Comparison of ENCODE assay signal across 9 cellular contexts in the genomic region with DNA sequence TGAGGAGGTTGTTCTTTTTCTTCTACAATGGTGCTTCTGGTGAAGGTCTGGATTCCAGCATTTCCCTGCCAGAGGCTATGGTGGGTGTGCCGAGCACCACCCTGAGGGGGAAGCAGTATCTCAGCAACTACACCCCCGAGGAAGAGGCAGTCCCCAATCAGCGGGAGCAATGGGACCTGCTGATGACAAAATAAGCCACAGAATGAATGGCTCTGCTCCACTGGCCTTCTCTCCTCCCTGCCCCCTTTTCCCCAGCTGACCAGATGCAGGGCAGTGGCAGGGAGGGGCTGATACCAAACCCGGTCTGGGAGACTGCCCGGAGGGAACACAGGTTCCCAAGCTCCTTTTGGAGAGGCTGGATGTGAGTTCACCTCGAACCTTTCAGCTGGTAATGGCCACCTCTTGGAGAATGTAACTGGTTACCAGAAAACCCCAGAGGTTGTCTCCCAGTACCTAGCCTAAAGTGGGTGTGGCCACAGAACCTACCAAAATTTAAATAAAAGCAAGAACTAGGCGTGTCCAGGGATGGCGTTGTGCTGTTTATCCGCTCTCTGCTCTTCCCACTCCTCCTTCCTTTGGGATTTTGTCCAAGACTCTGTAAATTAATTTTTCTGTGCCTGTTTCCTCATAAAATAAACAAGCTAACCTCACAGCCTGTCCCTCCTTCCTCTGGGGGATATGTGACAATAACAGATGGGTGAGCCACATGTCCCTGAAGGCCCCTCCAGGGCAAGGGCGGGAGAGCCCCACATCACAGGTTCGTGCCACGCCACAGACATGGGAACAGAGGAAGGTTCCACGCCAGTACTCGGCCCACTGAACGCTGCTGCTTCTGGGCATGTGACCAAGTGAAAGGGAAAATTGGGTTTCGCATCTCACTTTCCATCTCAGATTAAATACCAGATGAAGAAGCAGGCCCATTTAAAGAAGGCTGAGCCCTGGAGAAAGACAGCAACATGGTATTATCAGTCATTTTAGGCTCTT. TPM values are rescaled to one million over a fixed set of nuclear protein-coding genes. Genes with fewer than 3 reads are reported as not detected.
DNase-seq lines count a peak whose midpoint lies in the region; ATAC-seq, FAIRE-seq and TF ChIP-seq lines count a peak whose summit lies in the region.
"Had no signal": no experiment of that assay in that cellular context is flagged by ENCODE, and none has a peak within 500 bp of the region (broad histone marks: within the 10 kb centered on the region; RNA-seq: fewer than 3 reads in every experiment).

No MANE protein-coding gene starts in this region.

- peaks cover 60% of the 10 kb centered on the region for H3K4me1 ChIP-seq in GM12878 (ENCODE audit: control insufficient read depth, insufficient read depth, low read length)
- peaks cover 47% of the 10 kb centered on the region for H3K4me1 ChIP-seq in psoas muscle
- H3K4me1 ChIP-seq in endodermal cell (ENCODE audit: control insufficient read depth, insufficient read depth, low read length) = peaks cover 12% of the 10 kb centered on the region

- peaks cover 41% of the 10 kb centered on the region for H3K4me1 Mint-ChIP-seq in endodermal cell

- RAD21 ChIA-PET in GM12878 (lab: Charles Lee; ENCODE audit: unreplicated experiment) = interaction anchor here (0.9 to 5.2 kb wide), 5 partner anchors 14 to 202 kb away, joined by 3 to 97 read pairs (median 4); partner anchors contain the start of gene EHD4

- no peak overlapping the region for H3K27ac Mint-ChIP-seq in endodermal cell

- TF ChIP-seq EP300 in GM12878 (IDR thresholded peaks at IDR 0.05; ENCODE audit: borderline replicate concordance in 1 of 2, control insufficient read depth in 1 of 2, low read depth in 2 of 2, low read length in 2 of 2) = peak; percentile 85 to 87; a peak in 3 of 4 replicates

- H3K27me3 Mint-ChIP-seq in endodermal cell (ENCODE audit: insufficient read depth) = no peaks in the 10 kb centered on the region

- H3K36me3 Mint-ChIP-seq in endodermal cell (ENCODE audit: low read depth) = peaks cover 12% of the 10 kb centered on the region

- no peaks in the 10 kb centered on the region for H3K27me3 ChIP-seq in GM12878 (replicated peaks in 1 of 2; ENCODE audit: control insufficient read depth in 2 of 2, insufficient read depth in 2 of 2, low read length in 1 of 2)
- H3K27me3 ChIP-seq in psoas muscle (ENCODE audit: insufficient read depth in 3 of 3, low read length in 2 of 3) = no peaks in the 10 kb centered on the region
- H3K27me3 ChIP-seq in endodermal cell (ENCODE audit: control insufficient read depth, insufficient read depth, low read length, poor library complexity, severe bottlenecking) = no peaks in the 10 kb centered on the region

- no peaks in the 10 kb centered on the region for H3K9me3 Mint-ChIP-seq in endodermal cell
- H3K9me3 Mint-ChIP-seq: neural crest cell had no signal

- no peak overlapping the region for H2AFZ ChIP-seq in GM12878 (ENCODE audit: control insufficient read depth, low read depth, low read length)

- peak; percentile 56 for FAIRE-seq in GM12878 (lab: Jason Lieb, UNC)

- CTCF ChIA-PET in GM12878 (lab: Yijun Ruan, JAX) = interaction anchor here (1.1 to 4.1 kb wide), 5 partner anchors 10 to 155 kb away, joined by 3 to 27 read pairs (median 6); partner anchors contain the start of gene MAPKBP1

- TF ChIP-seq CTCF in GM12878 (IDR thresholded peaks at IDR 0.05 in 2 of 3, conservative IDR thresholded peaks at IDR 0.05 in 1 of 3; ENCODE audit: control insufficient read depth in 2 of 3, extremely low read depth in 1 of 3, insufficient read depth in 1 of 3, low read depth in 3 of 3, low read length in 3 of 3) (no peak), psoas muscle (IDR thresholded peaks at IDR 0.05) (no peak), endodermal cell (conservative IDR thresholded peaks at IDR 0.05) (no peak)

- H3K36me3 ChIP-seq in GM12878 (ENCODE audit: control insufficient read depth in 2 of 2, insufficient read depth in 2 of 2, low read length in 1 of 2) = peaks cover 12 to 13% of the 10 kb centered on the region in 2 experiments
- H3K36me3 ChIP-seq in psoas muscle (ENCODE audit: insufficient read depth in 1 of 2, low read depth in 1 of 2) = no peaks in the 10 kb centered on the region
- peaks cover 12% of the 10 kb centered on the region for H3K36me3 ChIP-seq in endodermal cell (ENCODE audit: control insufficient read depth, insufficient read depth, low read length)

- BruUV-seq in GM12878 (replicated peaks; lab: Mats Ljungman, UMichigan) = no TSS peak

- H4K20me1 ChIP-seq in GM12878 (ENCODE audit: control insufficient read depth, insufficient read depth) = no peaks in the 10 kb centered on the region; the same call in 1 of the 2 replicates

- DNase-seq in stimulated activated CD4-positive, alpha-beta T cell treated with anti-CD3 and anti-CD28 coated beads, Interleukin-4, amount 100 ng/mL, for 24 hours = peak; percentile 19
- DNase-seq in stimulated activated CD4-positive, alpha-beta T cell treated with anti-CD3 and anti-CD28 coated beads, Interleukin-1b, Interleukin-23, amount 100 ng/mL, for 48 hours = no peak
- peak; percentile 88 for DNase-seq in GM12878 (ENCODE audit: low read depth, low spot score)
- DNase-seq in psoas muscle = peak; percentile 49 to 75
- DNase-seq in UCSD-AML1 (lab: John Stamatoyannopoulos, UW; ENCODE audit: unreplicated experiment) = no peak
- no peak for DNase-seq in endodermal cell

- H3K4me3 ChIP-seq in GM12878 = peak overlapping the region; percentile 32
- H3K4me3 ChIP-seq in psoas muscle = no peak overlapping the region
- no peak overlapping the region for H3K4me3 ChIP-seq in endodermal cell (ENCODE audit: low read length)

- H3K9ac ChIP-seq in GM12878 (ENCODE audit: control insufficient read depth, insufficient read depth, low read length) (peak overlapping the region; percentile 60), endodermal cell (ENCODE audit: extremely low read depth, low read length, poor library complexity, severe bottlenecking) (no peak overlapping the region)

- peak; percentile 73 for ATAC-seq in HG02981 (IDR thresholded peaks at IDR 0.05; ENCODE audit: unreplicated experiment)
- ATAC-seq in GM12878 = peak; percentile 91
- peak; percentile 77 to 85 (median 82) for ATAC-seq in psoas muscle
- no peak for ATAC-seq in GM19035 (IDR thresholded peaks at IDR 0.05; ENCODE audit: unreplicated experiment)

- TF ChIP-seq POLR2A in GM12878 (IDR thresholded peaks at IDR 0.05; ENCODE audit: low read depth, low read length) = no peak; the same call in 1 of the 2 replicates

- H3K27ac ChIP-seq in GM12878 (ENCODE audit: control insufficient read depth, insufficient read depth) (peak overlapping the region; percentile 81), psoas muscle (peak overlapping the region; percentile 61), endodermal cell (ENCODE audit: low read depth, low read length) (no peak overlapping the region)

- no peak for TF ChIP-seq RAD21 in GM12878 (IDR thresholded peaks at IDR 0.05; ENCODE audit: insufficient read depth, low read depth, low read length)

- H3K4me2 ChIP-seq in GM12878 (ENCODE audit: control insufficient read depth, insufficient read depth) = peak overlapping the region; percentile 86

- SMC1A ChIA-PET in GM12878 (lab: Charles Lee; ENCODE audit: uncharacterized antibody, unreplicated experiment) = interaction anchor here (0.9 to 12.1 kb wide), 7 partner anchors 10 to 155 kb away, joined by 3 to 179 read pairs (median 5); partner anchors contain the start of genes EHD4 and MAPKBP1

- 8% methylated on average over 16 of the region's 16 CpGs for WGBS in GM12878 (ENCODE audit: insufficient coverage, insufficient replicate concordance, low lambda C conversion rate, missing lambda C conversion rate)
- WGBS in psoas muscle, 3 donors = 19 to 29% (median 19%) methylated on average over 16 of the region's 16 CpGs
- 92% methylated on average over 13 to 16 of the region's 16 CpGs for WGBS in endodermal cell (ENCODE audit: insufficient coverage in 1 of 2, insufficient read length in 1 of 2), 2 experiments

- intact Hi-C loops in GM12878 (cut with micrococcal nuclease; ENCODE audit: unreplicated experiment) (loop anchor here (1.0 kb wide), 1 partner anchor 42 kb away; no protein-coding TSS in a partner anchor), psoas muscle (cut with DNase I) (loop anchor here in 1 of 2 donors (5.0 kb wide), 1 partner anchor 43 kb away; the partner anchor contains the start of gene EHD4)

- H3K79me2 ChIP-seq in GM12878 (ENCODE audit: control insufficient read depth, insufficient read depth, low read length) = peaks cover 45% of the 10 kb centered on the region

- no peak overlapping the region for H3K4me3 Mint-ChIP-seq in endodermal cell
- H3K4me3 Mint-ChIP-seq: neural crest cell had no signal

- in situ Hi-C loops in GM12878 (cut with MboI) = no loop called here

- POLR2A ChIA-PET in GM12878 (lab: Charles Lee) = interaction anchor here (0.9 to 3.5 kb wide), 5 partner anchors 10 to 43 kb away, joined by 3 to 44 read pairs (median 4); partner anchors contain the start of gene EHD4

- H3K9me3 ChIP-seq in GM12878 (replicated peaks; ENCODE audit: control insufficient read depth, insufficient read depth, low read length) = no peaks in the 10 kb centered on the region
- no peaks in the 10 kb centered on the region for H3K9me3 ChIP-seq in psoas muscle
- no peaks in the 10 kb centered on the region for H3K9me3 ChIP-seq in endodermal cell (ENCODE audit: control insufficient read depth, low read length)

RNA-seq across cellular contexts. Expression of gene SPTBN5, which starts 35.1 kb away (rescaled TPM):
- 0.15 and 0.17 TPM in 2 replicates for total RNA-seq in GM12878 (2013; cell fraction: nucleolus; rRNA removed)
- 0.06 and 0.44 TPM in 2 replicates for total RNA-seq in GM12878 (2014; rRNA removed)
- under 0.01 TPM in 1 of 2 replicates, not detected in the other for total RNA-seq in GM12878 (2014; rRNA removed; fragmentation: Illumina TruSeq; extraction: Trizol)
- 0.05 and 0.18 TPM in 2 replicates for total RNA-seq in GM12878 (2021)
- 0.04 TPM for polyA plus RNA-seq in GM12878 (2011; ENCODE audit: low read depth)
- 0.01 and 0.03 TPM in 2 replicates for polyA plus RNA-seq in GM12878 (2011; rRNA removed)
- polyA plus RNA-seq in GM12878 (2011; cell fraction: cytosol; rRNA removed) = 0.01 and 0.02 TPM in 2 replicates
- 0.29 and 0.57 TPM in 2 replicates for polyA plus RNA-seq in GM12878 (2011; cell fraction: nucleus; rRNA removed)
- 0.08 and 0.11 TPM in 2 replicates for polyA plus RNA-seq in GM12878 (2012)
- 0.01 TPM in 1 of 2 replicates, not detected in the other for polyA plus RNA-seq in GM12878 (2014; fragmentation: Illumina TruSeq; extraction: Trizol)
- polyA plus RNA-seq in GM12878 (2014; fragmentation: Nextera tagmentation; extraction: Ambion mirVana) = not detected
- 0.06 and 0.10 TPM in 2 replicates for polyA plus RNA-seq in GM12878 (2014; rRNA removed)
- not detected for polyA plus RNA-seq in GM12878 (2016; fragmentation: Nextera tagmentation; extraction: Ambion mirVana)
- polyA minus RNA-seq in GM12878 (2011; rRNA and poly(A)+ RNA removed) = 0.05 TPM in 1 of 2 replicates, not detected in the other
- polyA minus RNA-seq in GM12878 (2011; cell fraction: cytosol; rRNA and poly(A)+ RNA removed) = not detected in 2 replicates
- polyA minus RNA-seq in GM12878 (2011; cell fraction: nucleus; rRNA and poly(A)+ RNA removed) = under 0.01 and 0.10 TPM in 2 replicates
- under 1 TPM; 0.15 to 0.47 (median 0.29) TPM for total RNA-seq in psoas muscle
- polyA plus RNA-seq in psoas muscle = under 1 TPM; 0.10 to 0.29 (median 0.13) TPM
- total RNA-seq in endodermal cell = 1 to 10 TPM; 2.0 to 2.8 TPM
- 0.25 TPM for polyA plus RNA-seq in endodermal cell (2013, experiment 1 of 2)
- polyA plus RNA-seq in endodermal cell (2013, experiment 2 of 2) = 0.29 TPM

RNA-seq across cellular contexts. Expression of gene EHD4, which starts 43.4 kb away (rescaled TPM):
- 41.9 and 43.4 TPM in 2 replicates for total RNA-seq in GM12878 (2013; cell fraction: nucleolus; rRNA removed)
- total RNA-seq in GM12878 (2014; rRNA removed) = 48.2 and 49.6 TPM in 2 replicates
- total RNA-seq in GM12878 (2014; rRNA removed; fragmentation: Illumina TruSeq; extraction: Trizol) = 24.3 and 26.0 TPM in 2 replicates
- total RNA-seq in GM12878 (2021) = 52.1 and 53.2 TPM in 2 replicates
- 15.6 TPM for polyA plus RNA-seq in GM12878 (2011; ENCODE audit: low read depth)
- 25.6 and 42.2 TPM in 2 replicates for polyA plus RNA-seq in GM12878 (2011; rRNA removed)
- polyA plus RNA-seq in GM12878 (2011; cell fraction: cytosol; rRNA removed) = 45.7 and 57.3 TPM in 2 replicates
- 28.0 and 35.6 TPM in 2 replicates for polyA plus RNA-seq in GM12878 (2011; cell fraction: nucleus; rRNA removed)
- polyA plus RNA-seq in GM12878 (2012) = 26.7 and 28.7 TPM in 2 replicates
- 18.9 and 29.3 TPM in 2 replicates for polyA plus RNA-seq in GM12878 (2014; fragmentation: Illumina TruSeq; extraction: Trizol)
- polyA plus RNA-seq in GM12878 (2014; fragmentation: Nextera tagmentation; extraction: Ambion mirVana) = 1 to 10 TPM; 4.2 to 8.6 TPM
- 47.3 and 50.1 TPM in 2 replicates for polyA plus RNA-seq in GM12878 (2014; rRNA removed)
- 10 to 100 TPM; 60.7 to 62.9 TPM for polyA plus RNA-seq in GM12878 (2016; fragmentation: Nextera tagmentation; extraction: Ambion mirVana)
- polyA minus RNA-seq in GM12878 (2011; rRNA and poly(A)+ RNA removed) = 50.8 and 76.6 TPM in 2 replicates
- polyA minus RNA-seq in GM12878 (2011; cell fraction: cytosol; rRNA and poly(A)+ RNA removed) = 28.7 and 30.8 TPM in 2 replicates
- 36.1 and 67.5 TPM in 2 replicates for polyA minus RNA-seq in GM12878 (2011; cell fraction: nucleus; rRNA and poly(A)+ RNA removed)
- 1 to 10 TPM; 5.3 to 9.6 (median 6.3) TPM for total RNA-seq in psoas muscle
- polyA plus RNA-seq in psoas muscle = 1 to 10 TPM; 1.7 to 4.8 (median 2.2) TPM
- 10 to 100 TPM; 16.9 to 17.3 TPM for total RNA-seq in endodermal cell
- polyA plus RNA-seq in endodermal cell (2013, experiment 1 of 2) = 6.8 TPM
- 7.0 TPM for polyA plus RNA-seq in endodermal cell (2013, experiment 2 of 2)

Comparison
In these comparisons a context has a peak if more than half of its experiments do, and no peak if none do; other contexts are left out.
1. DNase-seq: peak in stimulated activated CD4-positive, alpha-beta T cell treated with anti-CD3 and anti-CD28 coated beads, Interleukin-4, amount 100 ng/mL, for 24 hours (single experiment), GM12878 (single experiment) and psoas muscle (2 of 2); none in stimulated activated CD4-positive, alpha-beta T cell treated with anti-CD3 and anti-CD28 coated beads, Interleukin-1b, Interleukin-23, amount 100 ng/mL, for 48 hours (single experiment), UCSD-AML1 (single experiment) and endodermal cell (single experiment).